12 cellular contexts compared by ENCODE assay signal in the genomic region with DNA sequence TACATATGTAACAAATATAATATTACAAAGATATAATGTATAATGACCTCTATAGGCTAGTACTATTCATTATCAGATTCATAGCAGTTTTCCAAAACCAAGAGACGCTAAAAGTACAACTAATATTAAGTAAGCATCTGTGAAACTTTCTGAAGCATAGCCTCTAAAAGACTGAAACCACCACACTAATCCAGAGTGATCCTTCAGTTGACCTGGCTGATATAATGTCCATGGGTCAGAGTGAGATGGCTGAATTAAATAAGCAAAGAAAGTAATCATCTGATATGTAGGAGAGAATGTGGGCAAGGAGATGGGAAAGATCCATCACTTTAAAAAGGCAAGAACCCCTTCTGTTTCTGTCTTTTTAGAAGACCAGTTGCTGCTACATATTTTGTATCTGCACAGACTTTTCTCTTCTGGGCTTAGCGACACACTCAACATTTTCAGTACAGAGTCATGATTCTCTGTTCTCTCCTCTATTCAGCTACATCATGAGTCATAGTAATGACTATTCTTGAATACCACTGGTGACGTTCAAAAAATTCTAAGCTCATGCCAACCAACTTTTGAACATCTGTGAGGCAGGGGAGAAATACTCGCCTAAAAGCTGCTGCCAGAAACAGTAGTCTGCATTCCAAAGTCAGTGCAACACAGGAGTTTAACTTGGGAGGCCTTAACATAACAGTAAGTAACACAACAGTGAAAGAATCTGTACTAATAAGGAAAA.
A peak's percentile ranks its signal among the peaks of the same experiment; 100 is the strongest.
DNase-seq lines count a peak whose midpoint lies in the region; ATAC-seq and TF ChIP-seq lines count a peak whose summit lies in the region.
"Had no signal": no experiment of that assay in that cellular context is flagged by ENCODE, and none has a peak within 500 bp of the region (broad histone marks: within the 10 kb centered on the region; RNA-seq: fewer than 3 reads in every experiment).

No MANE protein-coding gene starts in this region.

- peak overlapping the region; percentile 1; the same call in 1 of the 2 replicates for H3K27ac ChIP-seq in HUES64 (ENCODE audit: low read depth, low read length)

- no peaks in the 10 kb centered on the region for H3K36me3 Mint-ChIP-seq in chondrocyte (ENCODE audit: low read depth)
- no peaks in the 10 kb centered on the region for H3K36me3 Mint-ChIP-seq in activated T-cell treated with anti-CD3 and anti-CD28 coated beads, Interleukin-2, amount 50 U/mL, for 72 hours (ENCODE audit: insufficient read depth in 2 of 2)
- H3K36me3 Mint-ChIP-seq in activated naive CD4-positive, alpha-beta T cell treated with anti-CD3 and anti-CD28 coated beads for 36 hours (ENCODE audit: low read depth): no peaks in the 10 kb centered on the region
- H3K36me3 Mint-ChIP-seq: activated naive CD8-positive, alpha-beta T cell; CD14-positive monocyte had no signal

- H3K4me3 ChIP-seq in AG04449 (ENCODE audit: low read depth, low read length) (no peak overlapping the region), HUES64 (ENCODE audit: low read length) (no peak overlapping the region)

- H3K36me3 ChIP-seq in HUES64 (ENCODE audit: insufficient read depth, low read length): no peaks in the 10 kb centered on the region

- no peaks in the 10 kb centered on the region for H3K9me3 ChIP-seq in HUES64 (ENCODE audit: insufficient read depth, low read depth, low read length)

- H3K9ac ChIP-seq in HUES64 (ENCODE audit: low read depth, low read length): no peak overlapping the region

- CTCF ChIA-PET in AG04449 (lab: Yijun Ruan, JAX): interaction anchor here (0.6 to 1.3 kb wide), 4 partner anchors 16 to 74 kb away, joined by 3 read pairs; no protein-coding TSS in a partner anchor
- CTCF ChIA-PET in activated naive CD4-positive, alpha-beta T cell treated with anti-CD3 and anti-CD28 coated beads for 36 hours (lab: Charles Lee): no interaction called here

- intact Hi-C loops in activated naive CD4-positive, alpha-beta T cell treated with anti-CD3 and anti-CD28 coated beads for 36 hours (cut with micrococcal nuclease): no loop called here

- peaks cover 36% of the 10 kb centered on the region for H3K4me1 ChIP-seq in HUES64 (ENCODE audit: insufficient read depth, low read length)

- ATAC-seq in activated T-cell treated with anti-CD3 and anti-CD28 coated beads, Interleukin-2, amount 50 U/mL, for 72 hours (replicated peaks in 1 of 2): no peak

- H3K27me3 Mint-ChIP-seq in chondrocyte (ENCODE audit: low read depth): no peaks in the 10 kb centered on the region
- H3K27me3 Mint-ChIP-seq in activated T-cell treated with anti-CD3 and anti-CD28 coated beads, Interleukin-2, amount 50 U/mL, for 72 hours (ENCODE audit: low read depth): no peaks in the 10 kb centered on the region
- peaks cover 3% of the 10 kb centered on the region for H3K27me3 Mint-ChIP-seq in activated naive CD4-positive, alpha-beta T cell treated with anti-CD3 and anti-CD28 coated beads for 36 hours (ENCODE audit: low read depth)
- H3K27me3 Mint-ChIP-seq: activated naive CD8-positive, alpha-beta T cell had no signal

- peak overlapping the region; percentile 74 for H3K27ac Mint-ChIP-seq in chondrocyte (ENCODE audit: unreplicated experiment)
- no peak overlapping the region for H3K27ac Mint-ChIP-seq in activated T-cell treated with anti-CD3 and anti-CD28 coated beads, Interleukin-2, amount 50 U/mL, for 72 hours
- H3K27ac Mint-ChIP-seq in activated naive CD4-positive, alpha-beta T cell treated with anti-CD3 and anti-CD28 coated beads for 36 hours: no peak overlapping the region
- H3K27ac Mint-ChIP-seq: activated naive CD8-positive, alpha-beta T cell; CD14-positive monocyte; T-helper 2 cell treated with Interferon-gamma antibody and Interleukin-4, amounts not matched to agents 5 μg/mL and 100 μg/mL, for 36 hours had no signal

- WGBS in HUES64: 72% methylated on average over 4 of the region's 4 CpGs

- H3K9me3 Mint-ChIP-seq in chondrocyte (ENCODE audit: low read depth): no peaks in the 10 kb centered on the region
- H3K9me3 Mint-ChIP-seq in activated T-cell treated with anti-CD3 and anti-CD28 coated beads, Interleukin-2, amount 50 U/mL, for 72 hours: no peaks in the 10 kb centered on the region
- no peaks in the 10 kb centered on the region for H3K9me3 Mint-ChIP-seq in activated naive CD4-positive, alpha-beta T cell treated with anti-CD3 and anti-CD28 coated beads for 36 hours
- H3K9me3 Mint-ChIP-seq: T-helper 2 cell treated with Interferon-gamma antibody and Interleukin-4, amounts not matched to agents 5 μg/mL and 100 μg/mL, for 36 hours had no signal

- H3K4me3 Mint-ChIP-seq in chondrocyte (ENCODE audit: unreplicated experiment): peak overlapping the region; percentile 10
- H3K4me3 Mint-ChIP-seq in activated T-cell treated with anti-CD3 and anti-CD28 coated beads, Interleukin-2, amount 50 U/mL, for 72 hours: no peak overlapping the region
- no peak overlapping the region for H3K4me3 Mint-ChIP-seq in activated naive CD4-positive, alpha-beta T cell treated with anti-CD3 and anti-CD28 coated beads for 36 hours
- H3K4me3 Mint-ChIP-seq: activated naive CD8-positive, alpha-beta T cell; CD14-positive monocyte; T-helper 2 cell treated with Interferon-gamma antibody and Interleukin-4, amounts not matched to agents 5 μg/mL and 100 μg/mL, for 36 hours had no signal

- no peaks in the 10 kb centered on the region for H3K27me3 ChIP-seq in HUES64 (ENCODE audit: insufficient read depth, low read length)

- POLR2A ChIA-PET in AG04449 (lab: Yijun Ruan, JAX): interaction anchor here (0.5 to 1.0 kb wide), 3 partner anchors 55 to 103 kb away, joined by 3 to 5 read pairs (median 3); no protein-coding TSS in a partner anchor

- TF ChIP-seq CTCF in AG04449 (IDR thresholded peaks at IDR 0.05; ENCODE audit: insufficient read depth, low read length, missing control alignments): no peak
- TF ChIP-seq CTCF in chondrocyte (IDR thresholded peaks at IDR 0.05): no peak

- peak; percentile 93 for DNase-seq in AG04449 (ENCODE audit: low read depth, low spot score)
- no peak for DNase-seq in chondrocyte (ENCODE audit: low spot score)
- DNase-seq in kidney tubule cell (ENCODE audit: low spot score): peak; percentile 84
- DNase-seq in DMS79 treated with DMSO at 0.1 percent for 48 hours (lab: John Stamatoyannopoulos, UW): no peak
- no peak for DNase-seq in activated T-cell treated with anti-CD3 and anti-CD28 coated beads, Interleukin-2, amount 50 U/mL, for 72 hours
- DNase-seq in HUDEP-2 (lab: John Stamatoyannopoulos, UW; ENCODE audit: unreplicated experiment in 76 of 76): no peak
- no peak for DNase-seq in activated naive CD4-positive, alpha-beta T cell treated with anti-CD3 and anti-CD28 coated beads for 36 hours
- DNase-seq: NCI-H1048 had no signal

- peaks cover 45% of the 10 kb centered on the region for H3K4me1 Mint-ChIP-seq in chondrocyte (ENCODE audit: low read depth)
- no peaks in the 10 kb centered on the region for H3K4me1 Mint-ChIP-seq in activated T-cell treated with anti-CD3 and anti-CD28 coated beads, Interleukin-2, amount 50 U/mL, for 72 hours (ENCODE audit: low read depth)
- no peaks in the 10 kb centered on the region for H3K4me1 Mint-ChIP-seq in activated naive CD4-positive, alpha-beta T cell treated with anti-CD3 and anti-CD28 coated beads for 36 hours (ENCODE audit: low read depth)
- H3K4me1 Mint-ChIP-seq: CD14-positive monocyte had no signal

Comparison
In these comparisons a context has a peak if more than half of its experiments do, and no peak if none do; other contexts are left out.
1. DNase-seq: peak in AG04449 (single experiment) and kidney tubule cell (single experiment); none in chondrocyte (single experiment), DMS79 treated with DMSO at 0.1 percent for 48 hours (single experiment), activated T-cell treated with anti-CD3 and anti-CD28 coated beads, Interleukin-2, amount 50 U/mL, for 72 hours (0 of 2), HUDEP-2 (0 of 76) and activated naive CD4-positive, alpha-beta T cell treated with anti-CD3 and anti-CD28 coated beads for 36 hours (single experiment).